12 cellular contexts compared by ENCODE assay signal in the genomic region with DNA sequence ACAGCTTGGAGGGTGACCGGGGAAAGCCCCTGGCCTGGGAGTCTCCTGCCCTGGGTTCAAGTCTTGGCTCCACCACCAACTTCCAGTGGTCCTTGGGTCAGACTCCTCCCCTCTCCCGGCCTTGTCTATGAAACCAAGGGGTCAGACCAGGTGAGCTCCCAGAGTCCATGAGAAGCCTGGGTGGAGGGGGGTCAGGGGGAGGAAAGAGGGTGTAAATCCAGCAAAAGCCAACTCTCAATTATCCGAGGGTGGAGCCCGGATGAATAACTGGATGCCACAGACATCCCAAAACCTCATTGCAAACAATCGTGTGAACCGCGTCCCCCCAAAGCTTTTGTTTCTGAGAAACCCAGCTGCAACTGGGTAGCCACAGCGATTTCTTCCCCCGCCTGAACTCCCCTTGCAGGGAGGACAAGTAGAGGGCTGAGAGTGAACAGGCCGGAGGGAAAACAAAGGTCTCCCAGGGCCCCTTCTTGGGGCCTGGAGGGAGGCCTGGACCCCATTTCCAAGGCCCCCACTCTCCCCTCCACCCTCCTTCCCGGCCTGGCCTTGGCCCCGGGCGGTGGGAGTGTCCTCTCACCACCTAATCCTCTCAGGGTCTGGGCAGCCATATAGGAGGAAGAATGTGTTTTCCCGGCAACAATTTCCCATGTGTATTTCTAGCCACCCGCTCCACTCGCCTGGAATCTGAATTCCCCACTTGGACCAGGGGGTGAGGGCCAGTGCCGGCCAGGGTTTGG. TPM values are rescaled to one million over a fixed set of nuclear protein-coding genes. Genes with fewer than 3 reads are reported as not detected.
A peak's percentile ranks its signal among the peaks of the same experiment; 100 is the strongest.
DNase-seq lines count a peak whose midpoint lies in the region; ATAC-seq and TF ChIP-seq lines count a peak whose summit lies in the region.
"Had no signal": no experiment of that assay in that cellular context is flagged by ENCODE, and none has a peak within 500 bp of the region (broad histone marks: within the 10 kb centered on the region; RNA-seq: fewer than 3 reads in every experiment).

No MANE protein-coding gene starts in this region.

- H4K20me1 ChIP-seq in fibroblast of lung (ENCODE audit: control insufficient read depth, extremely low read depth, insufficient read depth, low read length), result no peaks in the 10 kb centered on the region

- H3K4me3 ChIP-seq in AG04450 (ENCODE audit: low read depth, low read length) (peak overlapping the region; percentile 76), fibroblast of lung (replicated peaks in 1 of 4; ENCODE audit: control extremely low read depth in 1 of 4, insufficient read depth in 1 of 4, low read depth in 3 of 4, low read length in 4 of 4) (peak overlapping the region in 3 of 4 experiments; percentile 59 to 94 (median 91))

- no peaks in the 10 kb centered on the region for H3K27me3 Mint-ChIP-seq in progenitor cell of endocrine pancreas
- H3K27me3 Mint-ChIP-seq in activated CD4-positive, alpha-beta memory T cell treated with anti-CD3 and anti-CD28 coated beads, Interleukin-2, amount 10 ng/mL, durations not matched to agents 7 days and 5 days, result peaks cover 22% of the 10 kb centered on the region
- peaks cover 18% of the 10 kb centered on the region for H3K27me3 Mint-ChIP-seq in activated CD8-positive, alpha-beta memory T cell treated with anti-CD3 and anti-CD28 coated beads, Interleukin-2, amount 10 ng/mL, durations not matched to agents 7 days and 5 days
- peaks cover 16% of the 10 kb centered on the region for H3K27me3 Mint-ChIP-seq in activated CD8-positive, alpha-beta T cell treated with anti-CD3 and anti-CD28 coated beads for 36 hours

- DNase-seq in AG04450 (ENCODE audit: low read depth, low spot score) (no peak), RWPE1 (ENCODE audit: low spot score) (no peak), fibroblast of lung (ENCODE audit: low read depth in 2 of 2) (peak in 1 of 2 donors; percentile 60), progenitor cell of endocrine pancreas (ENCODE audit: low spot score, unreplicated experiment) (no peak), cerebellar nuclear complex (lab: John Stamatoyannopoulos, UW) (no peak)
- DNase-seq in activated CD4-positive, alpha-beta memory T cell treated with anti-CD3 and anti-CD28 coated beads, Interleukin-2, amount 10 ng/mL, durations not matched to agents 7 days and 5 days, result no peak
- DNase-seq in activated CD8-positive, alpha-beta memory T cell treated with anti-CD3 and anti-CD28 coated beads, Interleukin-2, amount 10 ng/mL, durations not matched to agents 7 days and 5 days, result no peak
- no peak for DNase-seq in activated CD8-positive, alpha-beta T cell treated with anti-CD3 and anti-CD28 coated beads for 36 hours
- DNase-seq: naive B cell, NCI-H446 treated with DMSO at 0.1 percent for 48 hours had no signal

- ATAC-seq in activated CD8-positive, alpha-beta memory T cell treated with anti-CD3 and anti-CD28 coated beads, Interleukin-2, amount 10 ng/mL, durations not matched to agents 7 days and 5 days, result no peak
- no peak for ATAC-seq in activated CD8-positive, alpha-beta T cell treated with anti-CD3 and anti-CD28 coated beads for 36 hours

- H3K36me3 ChIP-seq in fibroblast of lung (ENCODE audit: control insufficient read depth, insufficient read depth, low read length), result peaks cover 4% of the 10 kb centered on the region

- POLR2A ChIA-PET in AG04450 (lab: Yijun Ruan, JAX), result interaction anchor here (0.6 to 1.5 kb wide), 3 partner anchors 9 to 45 kb away, joined by 3 to 4 read pairs (median 4); a partner anchor contains a TSS
- POLR2A ChIA-PET in RWPE1 (lab: Yijun Ruan, JAX; ENCODE audit: low non-redundant PET), result no interaction called here
- POLR2A ChIA-PET in activated CD4-positive, alpha-beta memory T cell treated with anti-CD3 and anti-CD28 coated beads, Interleukin-2, amount 10 ng/mL, durations not matched to agents 7 days and 5 days (lab: Charles Lee), result interaction anchor here (0.7 kb wide), 1 partner anchor 11 kb away, joined by 3 read pairs; no protein-coding TSS in a partner anchor
- POLR2A ChIA-PET in activated CD8-positive, alpha-beta T cell treated with anti-CD3 and anti-CD28 coated beads for 36 hours (lab: Charles Lee), result interaction anchor here (0.8 to 1.0 kb wide), 3 partner anchors 10 to 65 kb away, joined by 3 to 4 read pairs (median 3); no protein-coding TSS in a partner anchor

- peaks cover 24% of the 10 kb centered on the region for H3K4me1 ChIP-seq in fibroblast of lung (ENCODE audit: control insufficient read depth, extremely low read depth, insufficient read depth, low read length)

- H3K27me3 ChIP-seq in AG04450 (ENCODE audit: control insufficient read depth, insufficient read depth, low read length) (no peaks in the 10 kb centered on the region), fibroblast of lung (ENCODE audit: control insufficient read depth, insufficient read depth, low read length) (no peaks in the 10 kb centered on the region)

- no peak overlapping the region for H3K27ac ChIP-seq in AG04450 (ENCODE audit: low read depth, low read length)
- H3K27ac ChIP-seq in RWPE1, result peak overlapping the region; percentile 97
- H3K27ac ChIP-seq in fibroblast of lung (ENCODE audit: insufficient read depth, low read length), result peak overlapping the region; percentile 77

- TF ChIP-seq CTCF in AG04450 (IDR thresholded peaks at IDR 0.05; ENCODE audit: low read depth, low read length) (no peak), RWPE1 (conservative IDR thresholded peaks at IDR 0.05; ENCODE audit: low read depth) (no peak), fibroblast of lung (conservative IDR thresholded peaks at IDR 0.05 in 1 of 2, IDR thresholded peaks at IDR 0.05 in 1 of 2; ENCODE audit: low read depth in 1 of 2, low read length in 2 of 2) (no peak), progenitor cell of endocrine pancreas (IDR thresholded peaks at IDR 0.05; ENCODE audit: unreplicated experiment) (no peak)
- no peak for TF ChIP-seq CTCF in activated CD8-positive, alpha-beta T cell treated with anti-CD3 and anti-CD28 coated beads for 36 hours (IDR thresholded peaks at IDR 0.05)

- H3K4me2 ChIP-seq in fibroblast of lung (ENCODE audit: extremely low read depth, insufficient read depth, low read length), result peak overlapping the region; percentile 95

- peak overlapping the region; percentile 81 for H3K4me3 Mint-ChIP-seq in progenitor cell of endocrine pancreas (ENCODE audit: low read depth)
- no peak overlapping the region for H3K4me3 Mint-ChIP-seq in activated CD4-positive, alpha-beta memory T cell treated with anti-CD3 and anti-CD28 coated beads, Interleukin-2, amount 10 ng/mL, durations not matched to agents 7 days and 5 days
- no peak overlapping the region for H3K4me3 Mint-ChIP-seq in activated CD8-positive, alpha-beta memory T cell treated with anti-CD3 and anti-CD28 coated beads, Interleukin-2, amount 10 ng/mL, durations not matched to agents 7 days and 5 days
- H3K4me3 Mint-ChIP-seq in activated CD8-positive, alpha-beta T cell treated with anti-CD3 and anti-CD28 coated beads for 36 hours, result no peak overlapping the region

- CTCF ChIA-PET in AG04450 (lab: Charles Lee) (interaction anchor here (1.1 kb wide), 1 partner anchor 30 kb away, joined by 4 read pairs; no protein-coding TSS in a partner anchor), RWPE1 (lab: Yijun Ruan, JAX) (interaction anchor here (0.7 to 1.1 kb wide), 2 partner anchors 64 to 75 kb away, joined by 3 read pairs; no protein-coding TSS in a partner anchor)
- CTCF ChIA-PET in activated CD4-positive, alpha-beta memory T cell treated with anti-CD3 and anti-CD28 coated beads, Interleukin-2, amount 10 ng/mL, durations not matched to agents 7 days and 5 days (lab: Charles Lee), result interaction anchor here (1.0 to 2.3 kb wide), 2 partner anchors 10 to 64 kb away, joined by 4 to 5 read pairs; no protein-coding TSS in a partner anchor
- CTCF ChIA-PET in activated CD8-positive, alpha-beta memory T cell treated with anti-CD3 and anti-CD28 coated beads, Interleukin-2, amount 10 ng/mL, durations not matched to agents 7 days and 5 days (lab: Charles Lee), result interaction anchor here (1.0 to 2.2 kb wide), 7 partner anchors 9 to 45 kb away, joined by 3 to 7 read pairs (median 4); a partner anchor contains a TSS
- CTCF ChIA-PET in activated CD8-positive, alpha-beta T cell treated with anti-CD3 and anti-CD28 coated beads for 36 hours (lab: Charles Lee), result interaction anchor here (1.0 to 2.4 kb wide), 4 partner anchors 9 to 15 kb away, joined by 3 to 9 read pairs (median 4); no protein-coding TSS in a partner anchor

- peak overlapping the region; percentile 88 for H3K27ac Mint-ChIP-seq in progenitor cell of endocrine pancreas
- H3K27ac Mint-ChIP-seq in activated CD4-positive, alpha-beta memory T cell treated with anti-CD3 and anti-CD28 coated beads, Interleukin-2, amount 10 ng/mL, durations not matched to agents 7 days and 5 days, result no peak overlapping the region
- no peak overlapping the region for H3K27ac Mint-ChIP-seq in activated CD8-positive, alpha-beta memory T cell treated with anti-CD3 and anti-CD28 coated beads, Interleukin-2, amount 10 ng/mL, durations not matched to agents 7 days and 5 days
- H3K27ac Mint-ChIP-seq in activated CD8-positive, alpha-beta T cell treated with anti-CD3 and anti-CD28 coated beads for 36 hours, result no peak overlapping the region
- H3K27ac Mint-ChIP-seq: naive B cell; T-helper 1 cell treated with Interleukin-12 subunit alpha and Interleukin-12 subunit beta and Interleukin-4 antibody, amounts not matched to agents 30 μg/mL and 1 μg/mL, for 36 hours had no signal

- H3K36me3 Mint-ChIP-seq in progenitor cell of endocrine pancreas (ENCODE audit: insufficient read depth), result no peaks in the 10 kb centered on the region
- H3K36me3 Mint-ChIP-seq in activated CD4-positive, alpha-beta memory T cell treated with anti-CD3 and anti-CD28 coated beads, Interleukin-2, amount 10 ng/mL, durations not matched to agents 7 days and 5 days (ENCODE audit: low read depth), result no peaks in the 10 kb centered on the region
- no peaks in the 10 kb centered on the region for H3K36me3 Mint-ChIP-seq in activated CD8-positive, alpha-beta memory T cell treated with anti-CD3 and anti-CD28 coated beads, Interleukin-2, amount 10 ng/mL, durations not matched to agents 7 days and 5 days
- no peaks in the 10 kb centered on the region for H3K36me3 Mint-ChIP-seq in activated CD8-positive, alpha-beta T cell treated with anti-CD3 and anti-CD28 coated beads for 36 hours (ENCODE audit: low read depth)

- H3K79me2 ChIP-seq in fibroblast of lung (ENCODE audit: control insufficient read depth, insufficient read depth, low read length), result peaks cover 70% of the 10 kb centered on the region

- H3K4me1 Mint-ChIP-seq in progenitor cell of endocrine pancreas (ENCODE audit: low read depth), result peaks cover 10% of the 10 kb centered on the region
- peaks cover 27% of the 10 kb centered on the region for H3K4me1 Mint-ChIP-seq in activated CD4-positive, alpha-beta memory T cell treated with anti-CD3 and anti-CD28 coated beads, Interleukin-2, amount 10 ng/mL, durations not matched to agents 7 days and 5 days
- peaks cover 26% of the 10 kb centered on the region for H3K4me1 Mint-ChIP-seq in activated CD8-positive, alpha-beta memory T cell treated with anti-CD3 and anti-CD28 coated beads, Interleukin-2, amount 10 ng/mL, durations not matched to agents 7 days and 5 days
- H3K4me1 Mint-ChIP-seq in activated CD8-positive, alpha-beta T cell treated with anti-CD3 and anti-CD28 coated beads for 36 hours (ENCODE audit: low read depth), result peaks cover 12% of the 10 kb centered on the region

- H3K9ac ChIP-seq in fibroblast of lung (ENCODE audit: insufficient read depth, low read length), result no peak overlapping the region

- no peaks in the 10 kb centered on the region; the same call in 1 of the 2 replicates for H3K9me3 ChIP-seq in AG04450 (ENCODE audit: control insufficient read depth, insufficient read depth, low read length)
- H3K9me3 ChIP-seq in fibroblast of lung (ENCODE audit: control insufficient read depth, insufficient read depth, low read depth, low read length), result no peaks in the 10 kb centered on the region

- no peaks in the 10 kb centered on the region for H3K9me3 Mint-ChIP-seq in progenitor cell of endocrine pancreas (ENCODE audit: low read depth)
- no peaks in the 10 kb centered on the region for H3K9me3 Mint-ChIP-seq in activated CD4-positive, alpha-beta memory T cell treated with anti-CD3 and anti-CD28 coated beads, Interleukin-2, amount 10 ng/mL, durations not matched to agents 7 days and 5 days
- no peaks in the 10 kb centered on the region for H3K9me3 Mint-ChIP-seq in activated CD8-positive, alpha-beta memory T cell treated with anti-CD3 and anti-CD28 coated beads, Interleukin-2, amount 10 ng/mL, durations not matched to agents 7 days and 5 days (ENCODE audit: low read depth)
- no peaks in the 10 kb centered on the region for H3K9me3 Mint-ChIP-seq in activated CD8-positive, alpha-beta T cell treated with anti-CD3 and anti-CD28 coated beads for 36 hours
- H3K9me3 Mint-ChIP-seq: CD4-positive, alpha-beta memory T cell; naive B cell; T-helper 1 cell treated with Interleukin-12 subunit alpha and Interleukin-12 subunit beta and Interleukin-4 antibody, amounts not matched to agents 30 μg/mL and 1 μg/mL, for 36 hours had no signal

- no peak overlapping the region for H2AFZ ChIP-seq in fibroblast of lung (ENCODE audit: low read length)

- intact Hi-C loops in activated CD8-positive, alpha-beta T cell treated with anti-CD3 and anti-CD28 coated beads for 36 hours (cut with micrococcal nuclease), result no loop called here

RNA-seq across cellular contexts. Expression of a gene that starts 2.5 kb away (rescaled TPM):
- 2.2 and 2.9 TPM in 2 replicates for polyA plus RNA-seq in AG04450 (2011; rRNA removed)
- 3.1 and 3.4 TPM in 2 replicates for polyA minus RNA-seq in AG04450 (2011; rRNA and poly(A)+ RNA removed)
- 2.6 and 4.0 TPM in 2 replicates for total RNA-seq in fibroblast of lung
- 5.6 and 6.0 TPM in 2 replicates for polyA plus RNA-seq in fibroblast of lung
- polyA plus RNA-seq in fibroblast of lung (2012), result 18.6 and 23.8 TPM in 2 replicates
- polyA minus RNA-seq in fibroblast of lung (ENCODE audit: low replicate concordance), result 23.4 and 23.6 TPM in 2 replicates
- 22.2 and 23.2 TPM in 2 replicates for total RNA-seq in progenitor cell of endocrine pancreas
- under 1 TPM; 0.40 to 0.45 TPM for total RNA-seq in activated CD4-positive, alpha-beta memory T cell treated with anti-CD3 and anti-CD28 coated beads, Interleukin-2, amount 10 ng/mL, durations not matched to agents 7 days and 5 days
- total RNA-seq in activated CD8-positive, alpha-beta memory T cell treated with anti-CD3 and anti-CD28 coated beads, Interleukin-2, amount 10 ng/mL, durations not matched to agents 7 days and 5 days, result under 1 TPM; 0.55 to 0.63 TPM
- under 1 TPM; 0.49 to 0.77 TPM for total RNA-seq in activated CD8-positive, alpha-beta T cell treated with anti-CD3 and anti-CD28 coated beads for 36 hours
- polyA plus RNA-seq: CD4-positive, alpha-beta memory T cell had no signal

RNA-seq across cellular contexts. Expression of a gene that starts 32.8 kb away (rescaled TPM):
- polyA plus RNA-seq in AG04450 (2011; rRNA removed) (18.4 and 23.8 TPM in 2 replicates), fibroblast of lung (14.8 and 19.9 TPM in 2 replicates)
- polyA minus RNA-seq in AG04450 (2011; rRNA and poly(A)+ RNA removed), result 5.6 and 8.6 TPM in 2 replicates
- total RNA-seq in fibroblast of lung (24.4 and 34.3 TPM in 2 replicates), progenitor cell of endocrine pancreas (33.5 and 36.7 TPM in 2 replicates)
- polyA plus RNA-seq in fibroblast of lung (2012), result 28.6 and 37.1 TPM in 2 replicates
- polyA minus RNA-seq in fibroblast of lung (ENCODE audit: low replicate concordance), result 9.2 and 9.5 TPM in 2 replicates
- total RNA-seq in activated CD4-positive, alpha-beta memory T cell treated with anti-CD3 and anti-CD28 coated beads, Interleukin-2, amount 10 ng/mL, durations not matched to agents 7 days and 5 days, result 10 to 100 TPM; 29.7 to 33.9 TPM
- 10 to 100 TPM; 47.5 to 49.4 TPM for total RNA-seq in activated CD8-positive, alpha-beta memory T cell treated with anti-CD3 and anti-CD28 coated beads, Interleukin-2, amount 10 ng/mL, durations not matched to agents 7 days and 5 days
- total RNA-seq in activated CD8-positive, alpha-beta T cell treated with anti-CD3 and anti-CD28 coated beads for 36 hours, result 10 to 100 TPM; 65.9 to 70.1 TPM

RNA-seq across cellular contexts. Expression of a gene that starts 45.5 kb away (rescaled TPM):
- polyA plus RNA-seq in AG04450 (2011; rRNA removed) (2.9 and 3.9 TPM in 2 replicates), fibroblast of lung (3.5 and 6.6 TPM in 2 replicates)
- polyA minus RNA-seq in AG04450 (2011; rRNA and poly(A)+ RNA removed), result 17.8 and 32.9 TPM in 2 replicates
- total RNA-seq in fibroblast of lung (8.2 and 8.9 TPM in 2 replicates), progenitor cell of endocrine pancreas (22.9 and 29.0 TPM in 2 replicates)
- polyA plus RNA-seq in fibroblast of lung (2012), result 6.8 and 9.5 TPM in 2 replicates
- polyA minus RNA-seq in fibroblast of lung (ENCODE audit: low replicate concordance), result 7.0 and 9.8 TPM in 2 replicates
- total RNA-seq in activated CD4-positive, alpha-beta memory T cell treated with anti-CD3 and anti-CD28 coated beads, Interleukin-2, amount 10 ng/mL, durations not matched to agents 7 days and 5 days, result 10 to 100 TPM; 12.4 to 13.5 TPM
- 10 to 100 TPM; 18.0 to 27.2 TPM for total RNA-seq in activated CD8-positive, alpha-beta memory T cell treated with anti-CD3 and anti-CD28 coated beads, Interleukin-2, amount 10 ng/mL, durations not matched to agents 7 days and 5 days
- total RNA-seq in activated CD8-positive, alpha-beta T cell treated with anti-CD3 and anti-CD28 coated beads for 36 hours, result 10 to 100 TPM; 34.6 to 36.6 TPM

RNA-seq across cellular contexts. Expression of a gene that starts 53.3 kb away (rescaled TPM):
- polyA plus RNA-seq in AG04450 (2011; rRNA removed) (19.1 and 27.8 TPM in 2 replicates), fibroblast of lung (30.6 and 61.9 TPM in 2 replicates)
- polyA minus RNA-seq in AG04450 (2011; rRNA and poly(A)+ RNA removed), result 11.2 and 13.0 TPM in 2 replicates
- total RNA-seq in fibroblast of lung (57.0 and 79.4 TPM in 2 replicates), progenitor cell of endocrine pancreas (3.8 and 4.0 TPM in 2 replicates)
- polyA plus RNA-seq in fibroblast of lung (2012), result 85.6 and 136 TPM in 2 replicates
- polyA minus RNA-seq in fibroblast of lung (ENCODE audit: low replicate concordance), result 42.0 and 88.8 TPM in 2 replicates
- under 1 TPM in 1 of 2 experiments, not detected in 1; 0.08 TPM for total RNA-seq in activated CD4-positive, alpha-beta memory T cell treated with anti-CD3 and anti-CD28 coated beads, Interleukin-2, amount 10 ng/mL, durations not matched to agents 7 days and 5 days
- not detected for total RNA-seq in activated CD8-positive, alpha-beta memory T cell treated with anti-CD3 and anti-CD28 coated beads, Interleukin-2, amount 10 ng/mL, durations not matched to agents 7 days and 5 days
- not detected for total RNA-seq in activated CD8-positive, alpha-beta T cell treated with anti-CD3 and anti-CD28 coated beads for 36 hours
